28 cellular contexts compared by ENCODE assay signal in the genomic region with DNA sequence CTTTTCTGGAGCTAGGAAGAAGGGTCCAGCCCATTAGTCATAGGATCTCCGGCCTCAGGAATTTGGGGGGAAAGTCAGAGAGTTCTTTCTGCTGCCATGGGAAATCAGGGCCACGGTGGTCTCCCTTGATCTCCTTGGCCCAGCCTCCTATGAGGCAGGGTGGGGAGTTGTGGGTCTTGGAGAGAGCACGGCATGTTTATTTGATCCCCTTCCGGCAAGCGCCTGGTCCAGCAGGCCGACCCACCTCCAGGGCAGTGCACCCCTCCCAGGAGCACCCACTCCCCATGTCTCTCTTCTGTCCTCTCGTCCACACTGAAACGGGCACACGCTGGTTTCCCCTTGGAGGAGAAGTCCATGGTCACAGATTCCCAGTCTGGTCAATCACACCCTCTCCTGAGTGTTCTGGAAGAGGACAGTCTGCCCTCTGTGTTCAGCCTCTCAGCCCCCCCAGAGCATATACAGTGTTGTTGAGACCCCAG.
DNase-seq lines count a peak whose midpoint lies in the region; ATAC-seq and TF ChIP-seq lines count a peak whose summit lies in the region.
"Had no signal": no experiment of that assay in that cellular context is flagged by ENCODE, and none has a peak within 500 bp of the region (broad histone marks: within the 10 kb centered on the region; RNA-seq: fewer than 3 reads in every experiment).

No MANE protein-coding gene starts in this region.

- H3K4me3 Mint-ChIP-seq in activated CD4-positive, alpha-beta T cell treated with anti-CD3 and anti-CD28 coated beads, Interleukin-2, amount 10 ng/mL, durations not matched to agents 7 days and 5 days, result no peak overlapping the region
- no peak overlapping the region for H3K4me3 Mint-ChIP-seq in activated CD4-positive, alpha-beta T cell treated with anti-CD3 and anti-CD28 coated beads, Interleukin-2, amount 10 ng/mL, durations not matched to agents 24 days and 14 days
- H3K4me3 Mint-ChIP-seq: CD4-positive, alpha-beta T cell; HFFc6 had no signal

- no peak for TF ChIP-seq EP300 in stomach (IDR thresholded peaks at IDR 0.05)

- TF ChIP-seq POLR2A in stomach (IDR thresholded peaks at IDR 0.05), result no peak

- H3K79me2 ChIP-seq in smooth muscle cell (ENCODE audit: low read depth), result no peaks in the 10 kb centered on the region

- no peaks in the 10 kb centered on the region for H3K36me3 ChIP-seq in colonic mucosa
- H3K36me3 ChIP-seq in stomach, result no peaks in the 10 kb centered on the region
- no peaks in the 10 kb centered on the region for H3K36me3 ChIP-seq in smooth muscle cell (ENCODE audit: low read depth)
- H3K36me3 ChIP-seq: BLaER1 had no signal

- peak; percentile 0 for DNase-seq in activated CD4-positive, alpha-beta T cell treated with anti-CD3 and anti-CD28 coated beads, Interleukin-2, amount 10 ng/mL, durations not matched to agents 7 days and 5 days
- no peak for DNase-seq in activated CD4-positive, alpha-beta T cell treated with anti-CD3 and anti-CD28 coated beads, Interleukin-2, amount 10 ng/mL, durations not matched to agents 24 days and 14 days
- DNase-seq in colonic mucosa (peak; percentile 7), mesenteric fat pad (ENCODE audit: low spot score) (peak; percentile 53), stomach (peak; percentile 4), smooth muscle cell (lab: John Stamatoyannopoulos, UW; ENCODE audit: unreplicated experiment) (no peak), NCI-H1417 treated with DMSO at 0.1 percent for 48 hours (lab: John Stamatoyannopoulos, UW) (no peak)
- DNase-seq: ACHN; COR-L47; DMS 273 treated with DMSO at 0.1 percent for 48 hours; DMS79 treated with DMSO at 0.1 percent for 48 hours; HFFc6; IMR-90; NCI-H1105; NCI-H2029 treated with DMSO at 0.1 percent for 48 hours; NCI-H2171; NCI-H345; NCI-H524; NCI-H774; NK-92 treated with Interleukin-12 subunit alpha and Interleukin-12 subunit beta, amount 100 ng/mL, for 24 hours; SIG-M5 had no signal

- H3F3A ChIP-seq in smooth muscle cell (ENCODE audit: low read depth), result no peaks in the 10 kb centered on the region

- H3K4me1 Mint-ChIP-seq in activated CD4-positive, alpha-beta T cell treated with anti-CD3 and anti-CD28 coated beads, Interleukin-2, amount 10 ng/mL, durations not matched to agents 7 days and 5 days, result no peaks in the 10 kb centered on the region
- H3K4me1 Mint-ChIP-seq in activated CD4-positive, alpha-beta T cell treated with anti-CD3 and anti-CD28 coated beads, Interleukin-2, amount 10 ng/mL, durations not matched to agents 24 days and 14 days, result no peaks in the 10 kb centered on the region

- no peaks in the 10 kb centered on the region for H3K36me3 Mint-ChIP-seq in activated CD4-positive, alpha-beta T cell treated with anti-CD3 and anti-CD28 coated beads, Interleukin-2, amount 10 ng/mL, durations not matched to agents 7 days and 5 days (ENCODE audit: low read depth)
- no peaks in the 10 kb centered on the region for H3K36me3 Mint-ChIP-seq in activated CD4-positive, alpha-beta T cell treated with anti-CD3 and anti-CD28 coated beads, Interleukin-2, amount 10 ng/mL, durations not matched to agents 24 days and 14 days (ENCODE audit: low read depth)

- no peak overlapping the region for H2AFZ ChIP-seq in smooth muscle cell (ENCODE audit: low read depth)

- no peaks in the 10 kb centered on the region for H3K27me3 ChIP-seq in colonic mucosa
- no peaks in the 10 kb centered on the region for H3K27me3 ChIP-seq in stomach
- no peaks in the 10 kb centered on the region for H3K27me3 ChIP-seq in smooth muscle cell (ENCODE audit: low read depth)
- H3K27me3 ChIP-seq: BLaER1 had no signal

- ATAC-seq in HG03097 (IDR thresholded peaks at IDR 0.05; ENCODE audit: low FRiP score, unreplicated experiment), result no peak
- ATAC-seq: GM12878, Panc1 had no signal

- no peaks in the 10 kb centered on the region for H3K27me3 Mint-ChIP-seq in activated CD4-positive, alpha-beta T cell treated with anti-CD3 and anti-CD28 coated beads, Interleukin-2, amount 10 ng/mL, durations not matched to agents 7 days and 5 days
- H3K27me3 Mint-ChIP-seq in activated CD4-positive, alpha-beta T cell treated with anti-CD3 and anti-CD28 coated beads, Interleukin-2, amount 10 ng/mL, durations not matched to agents 24 days and 14 days, result no peaks in the 10 kb centered on the region
- H3K27me3 Mint-ChIP-seq: CD4-positive, alpha-beta T cell had no signal

- CTCF ChIA-PET in activated CD4-positive, alpha-beta T cell treated with anti-CD3 and anti-CD28 coated beads, Interleukin-2, amount 10 ng/mL, durations not matched to agents 7 days and 5 days (lab: Charles Lee), result no interaction called here

- H3K4me1 ChIP-seq in colonic mucosa, result no peaks in the 10 kb centered on the region
- H3K4me1 ChIP-seq in stomach, result peaks cover 0 to 7% (median 0%) of the 10 kb centered on the region in 4 donors
- H3K4me1 ChIP-seq in smooth muscle cell (ENCODE audit: low read depth), result peaks cover 11% of the 10 kb centered on the region

- intact Hi-C loops in activated CD4-positive, alpha-beta T cell treated with anti-CD3 and anti-CD28 coated beads, Interleukin-2, amount 10 ng/mL, durations not matched to agents 24 days and 14 days (cut with micrococcal nuclease), result no loop called here
- intact Hi-C loops in colonic mucosa (cut with DNase I), result no loop called here
- intact Hi-C loops in stomach (cut with DNase I; ENCODE audit: low total_unique reads), result no loop called here

- H3K9ac ChIP-seq in colonic mucosa (ENCODE audit: low read depth in 2 of 2, low read length in 2 of 2) (no peak overlapping the region), smooth muscle cell (ENCODE audit: low read depth) (no peak overlapping the region)
- H3K9ac ChIP-seq: BLaER1, KMS-11 had no signal

- 85 to 95% (median 92%) methylated on average over 9 of the region's 9 CpGs for WGBS in stomach, 5 donors
- 96% methylated on average over 9 of the region's 9 CpGs for WGBS in smooth muscle cell (ENCODE audit: low lambda C conversion rate)

- H3K9me3 Mint-ChIP-seq in activated CD4-positive, alpha-beta T cell treated with anti-CD3 and anti-CD28 coated beads, Interleukin-2, amount 10 ng/mL, durations not matched to agents 7 days and 5 days, result peaks cover 1% of the 10 kb centered on the region
- H3K9me3 Mint-ChIP-seq in activated CD4-positive, alpha-beta T cell treated with anti-CD3 and anti-CD28 coated beads, Interleukin-2, amount 10 ng/mL, durations not matched to agents 24 days and 14 days, result peaks cover under 1% of the 10 kb centered on the region
- H3K9me3 Mint-ChIP-seq: CD4-positive, alpha-beta T cell had no signal

- H3K4me2 ChIP-seq in smooth muscle cell, result no peak overlapping the region
- H3K4me2 ChIP-seq: BLaER1, KMS-11 had no signal

- H4K20me1 ChIP-seq in smooth muscle cell (ENCODE audit: low read depth), result no peaks in the 10 kb centered on the region
- H4K20me1 ChIP-seq: BLaER1 had no signal

- H3K9me3 ChIP-seq in colonic mucosa, result no peaks in the 10 kb centered on the region
- no peaks in the 10 kb centered on the region for H3K9me3 ChIP-seq in stomach
- no peaks in the 10 kb centered on the region for H3K9me3 ChIP-seq in smooth muscle cell (replicated peaks; ENCODE audit: low read depth)
- H3K9me3 ChIP-seq: BLaER1 had no signal

- POLR2A ChIA-PET in activated CD4-positive, alpha-beta T cell treated with anti-CD3 and anti-CD28 coated beads, Interleukin-2, amount 10 ng/mL, durations not matched to agents 7 days and 5 days (lab: Charles Lee), result no interaction called here

- H3K4me3 ChIP-seq in colonic mucosa (no peak overlapping the region), stomach (no peak overlapping the region), smooth muscle cell (no peak overlapping the region)
- H3K4me3 ChIP-seq: BLaER1, GM12878 had no signal

- TF ChIP-seq CTCF in colonic mucosa (IDR thresholded peaks at IDR 0.05), result no peak
- no peak for TF ChIP-seq CTCF in stomach (IDR thresholded peaks at IDR 0.05)
- TF ChIP-seq CTCF in smooth muscle cell (IDR thresholded peaks at IDR 0.05; ENCODE audit: borderline replicate concordance, insufficient read depth, poor library complexity, severe bottlenecking), result no peak

- no peak overlapping the region for H3K27ac Mint-ChIP-seq in activated CD4-positive, alpha-beta T cell treated with anti-CD3 and anti-CD28 coated beads, Interleukin-2, amount 10 ng/mL, durations not matched to agents 7 days and 5 days
- H3K27ac Mint-ChIP-seq in activated CD4-positive, alpha-beta T cell treated with anti-CD3 and anti-CD28 coated beads, Interleukin-2, amount 10 ng/mL, durations not matched to agents 24 days and 14 days, result no peak overlapping the region
- H3K27ac Mint-ChIP-seq: CD4-positive, alpha-beta T cell; HFFc6 had no signal

- H3K27ac ChIP-seq in colonic mucosa (no peak overlapping the region), stomach (no peak overlapping the region), smooth muscle cell (ENCODE audit: low read depth) (no peak overlapping the region)
- H3K27ac ChIP-seq: 22Rv1, BLaER1, KMS-11 had no signal

Comparison
In these comparisons a context has a peak if more than half of its experiments do, and no peak if none do; other contexts are left out.
1. DNase-seq: peak in activated CD4-positive, alpha-beta T cell treated with anti-CD3 and anti-CD28 coated beads, Interleukin-2, amount 10 ng/mL, durations not matched to agents 7 days and 5 days (single experiment), colonic mucosa (single experiment), mesenteric fat pad (single experiment) and stomach (single experiment); none in activated CD4-positive, alpha-beta T cell treated with anti-CD3 and anti-CD28 coated beads, Interleukin-2, amount 10 ng/mL, durations not matched to agents 24 days and 14 days (single experiment), smooth muscle cell (single experiment) and NCI-H1417 treated with DMSO at 0.1 percent for 48 hours (single experiment).